8 cellular contexts compared by ENCODE assay signal in genomic region chr20:3408251-3408637, GRCh38. TPM values are rescaled to one million over a fixed set of nuclear protein-coding genes. Genes with fewer than 3 reads are reported as not detected.
DNase-seq lines count a peak whose midpoint lies in the region; ATAC-seq and TF ChIP-seq lines count a peak whose summit lies in the region.

No MANE protein-coding gene starts in this region.

- H3K4me1 Mint-ChIP-seq in central memory CD8-positive, alpha-beta T cell = peaks cover 32% of the 10 kb centered on the region

- no peak for ATAC-seq in central memory CD8-positive, alpha-beta T cell (replicated peaks; ENCODE audit: extremely low read depth, poor library complexity, severe bottlenecking)
- no peak for ATAC-seq in HG03095 (IDR thresholded peaks at IDR 0.05; ENCODE audit: unreplicated experiment)

- WGBS in HUES64 = 3% methylated on average over 7 of the region's 7 CpGs

- no peak for DNase-seq in central memory CD8-positive, alpha-beta T cell (ENCODE audit: low spot score in 2 of 2)
- DNase-seq in NCI-H1105 treated with DMSO at 0.1 percent for 48 hours (lab: John Stamatoyannopoulos, UW) (no peak), kidney glomerular epithelial cell (lab: John Stamatoyannopoulos, UW) (no peak), GF-D8 (lab: John Stamatoyannopoulos, UW) (no peak)

- H3K27me3 ChIP-seq in HUES64 (ENCODE audit: insufficient read depth, low read length) (peaks cover 16% of the 10 kb centered on the region), muscle layer of colon (ENCODE audit: control insufficient read depth in 1 of 2, insufficient read depth in 2 of 2, low read length in 2 of 2) (no peaks in the 10 kb centered on the region)

- H3K4me3 ChIP-seq in HUES64 (ENCODE audit: low read length) (peak overlapping the region; percentile 59), muscle layer of colon (ENCODE audit: low read depth in 1 of 2, low read length in 2 of 2) (peak overlapping the region; percentile 86 to 92)

- no peaks in the 10 kb centered on the region for H3K9me3 ChIP-seq in HUES64 (ENCODE audit: insufficient read depth, low read depth, low read length)
- no peaks in the 10 kb centered on the region for H3K9me3 ChIP-seq in muscle layer of colon (ENCODE audit: low read length)

- peaks cover 11% of the 10 kb centered on the region for H3K36me3 Mint-ChIP-seq in central memory CD8-positive, alpha-beta T cell (ENCODE audit: insufficient read depth)

- H3K27me3 Mint-ChIP-seq in central memory CD8-positive, alpha-beta T cell = no peaks in the 10 kb centered on the region

- H3K36me3 ChIP-seq in HUES64 (ENCODE audit: insufficient read depth, low read length) (no peaks in the 10 kb centered on the region), muscle layer of colon (ENCODE audit: insufficient read depth, low read length) (no peaks in the 10 kb centered on the region)

- H3K4me1 ChIP-seq in HUES64 (ENCODE audit: insufficient read depth, low read length) (peaks cover 4% of the 10 kb centered on the region), muscle layer of colon (ENCODE audit: insufficient read depth, low read length) (peaks cover 12% of the 10 kb centered on the region)

- no peak for TF ChIP-seq CTCF in 22Rv1 (IDR thresholded peaks at IDR 0.05)

- peak overlapping the region; percentile 97 for H3K4me3 Mint-ChIP-seq in central memory CD8-positive, alpha-beta T cell

- H3K9me3 Mint-ChIP-seq in central memory CD8-positive, alpha-beta T cell = no peaks in the 10 kb centered on the region

- H3K27ac ChIP-seq in 22Rv1 (peak overlapping the region; percentile 73), HUES64 (ENCODE audit: low read depth, low read length) (no peak overlapping the region), muscle layer of colon (ENCODE audit: low read depth, low read length) (peak overlapping the region; percentile 98)

- peak overlapping the region; percentile 90 for H3K27ac Mint-ChIP-seq in central memory CD8-positive, alpha-beta T cell (ENCODE audit: low read depth)

- no peak overlapping the region for H3K9ac ChIP-seq in HUES64 (ENCODE audit: low read depth, low read length)
- H3K9ac ChIP-seq in muscle layer of colon (ENCODE audit: low read length) = peak overlapping the region; percentile 45

RNA-seq across cellular contexts. Expression of gene DNAAF9, which starts 0.8 kb away (rescaled TPM):
- polyA plus RNA-seq in HUES64 (2013, experiment 1 of 2) = 2.8 TPM
- 4.1 TPM for polyA plus RNA-seq in HUES64 (2013, experiment 2 of 2)
